ENCODE assay signal across 2 cellular contexts in the genomic region with DNA sequence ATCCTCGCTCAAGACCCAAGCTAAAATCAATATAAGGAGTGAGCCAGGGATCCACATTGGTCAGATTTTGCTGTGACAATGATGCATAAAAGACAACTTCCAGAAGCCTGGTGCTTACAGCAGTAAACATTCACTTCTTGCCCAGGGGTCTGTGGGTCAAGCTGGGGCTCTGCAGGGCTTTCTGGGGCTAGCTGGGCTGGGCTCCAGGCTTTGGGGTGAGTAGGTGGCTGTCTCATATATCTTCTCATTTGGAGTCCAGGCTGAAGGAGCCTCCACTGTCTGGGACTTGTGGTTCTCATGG.
TF ChIP-seq lines count a peak whose summit lies in the region.

No MANE protein-coding gene starts in this region.

TF ChIP-seq in SK-N-SH, 30 proteins besides CTCF, POLR2A, EP300 and RAD21 (continued from another document):
- TF ChIP-seq, protein P1, sequence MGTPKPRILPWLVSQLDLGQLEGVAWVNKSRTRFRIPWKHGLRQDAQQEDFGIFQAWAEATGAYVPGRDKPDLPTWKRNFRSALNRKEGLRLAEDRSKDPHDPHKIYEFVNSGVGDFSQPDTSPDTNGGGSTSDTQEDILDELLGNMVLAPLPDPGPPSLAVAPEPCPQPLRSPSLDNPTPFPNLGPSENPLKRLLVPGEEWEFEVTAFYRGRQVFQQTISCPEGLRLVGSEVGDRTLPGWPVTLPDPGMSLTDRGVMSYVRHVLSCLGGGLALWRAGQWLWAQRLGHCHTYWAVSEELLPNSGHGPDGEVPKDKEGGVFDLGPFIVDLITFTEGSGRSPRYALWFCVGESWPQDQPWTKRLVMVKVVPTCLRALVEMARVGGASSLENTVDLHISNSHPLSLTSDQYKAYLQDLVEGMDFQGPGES (IDR thresholded peaks at IDR 0.05; ENCODE audit: low read depth, low read length): no peak
- TF ChIP-seq TCF12 (IDR thresholded peaks at IDR 0.05) (no peak), FOSL2 (IDR thresholded peaks at IDR 0.05; ENCODE audit: borderline replicate concordance, low read depth) (no peak), CHD2 (IDR thresholded peaks at IDR 0.05; ENCODE audit: low read length, partially characterized antibody) (no peak), GABPA (IDR thresholded peaks at IDR 0.05; ENCODE audit: low read depth) (no peak), FOXM1 (IDR thresholded peaks at IDR 0.05; ENCODE audit: low read depth) (no peak), ELF1 (IDR thresholded peaks at IDR 0.05) (no peak), TEAD4 (IDR thresholded peaks at IDR 0.05; ENCODE audit: borderline replicate concordance, insufficient read depth) (no peak), RCOR1 (IDR thresholded peaks at IDR 0.05; ENCODE audit: low read length) (no peak), MEF2A (IDR thresholded peaks at IDR 0.05; ENCODE audit: borderline replicate concordance, low read depth) (no peak), SMC3 (IDR thresholded peaks at IDR 0.05; ENCODE audit: low read depth, low read length) (no peak)

TF ChIP-seq in SK-N-SH treated with all-trans-retinoic acid at 6 μM for 48 hours, 23 proteins besides CTCF, POLR2A, EP300 and RAD21 (continued from another document):
- TF ChIP-seq, protein P2, sequence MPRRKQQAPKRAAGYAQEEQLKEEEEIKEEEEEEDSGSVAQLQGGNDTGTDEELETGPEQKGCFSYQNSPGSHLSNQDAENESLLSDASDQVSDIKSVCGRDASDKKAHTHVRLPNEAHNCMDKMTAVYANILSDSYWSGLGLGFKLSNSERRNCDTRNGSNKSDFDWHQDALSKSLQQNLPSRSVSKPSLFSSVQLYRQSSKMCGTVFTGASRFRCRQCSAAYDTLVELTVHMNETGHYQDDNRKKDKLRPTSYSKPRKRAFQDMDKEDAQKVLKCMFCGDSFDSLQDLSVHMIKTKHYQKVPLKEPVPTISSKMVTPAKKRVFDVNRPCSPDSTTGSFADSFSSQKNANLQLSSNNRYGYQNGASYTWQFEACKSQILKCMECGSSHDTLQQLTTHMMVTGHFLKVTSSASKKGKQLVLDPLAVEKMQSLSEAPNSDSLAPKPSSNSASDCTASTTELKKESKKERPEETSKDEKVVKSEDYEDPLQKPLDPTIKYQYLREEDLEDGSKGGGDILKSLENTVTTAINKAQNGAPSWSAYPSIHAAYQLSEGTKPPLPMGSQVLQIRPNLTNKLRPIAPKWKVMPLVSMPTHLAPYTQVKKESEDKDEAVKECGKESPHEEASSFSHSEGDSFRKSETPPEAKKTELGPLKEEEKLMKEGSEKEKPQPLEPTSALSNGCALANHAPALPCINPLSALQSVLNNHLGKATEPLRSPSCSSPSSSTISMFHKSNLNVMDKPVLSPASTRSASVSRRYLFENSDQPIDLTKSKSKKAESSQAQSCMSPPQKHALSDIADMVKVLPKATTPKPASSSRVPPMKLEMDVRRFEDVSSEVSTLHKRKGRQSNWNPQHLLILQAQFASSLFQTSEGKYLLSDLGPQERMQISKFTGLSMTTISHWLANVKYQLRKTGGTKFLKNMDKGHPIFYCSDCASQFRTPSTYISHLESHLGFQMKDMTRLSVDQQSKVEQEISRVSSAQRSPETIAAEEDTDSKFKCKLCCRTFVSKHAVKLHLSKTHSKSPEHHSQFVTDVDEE (CRISPR knock-in tag; IDR thresholded peaks at IDR 0.05): no peak
- TF ChIP-seq GLIS3 (CRISPR knock-in tag; IDR thresholded peaks at IDR 0.05) (no peak), ZC3H10 (CRISPR knock-in tag; IDR thresholded peaks at IDR 0.05) (no peak)
TF ChIP-seq in SK-N-SH treated with all-trans-retinoic acid at 6 μM for 48 hours: peak in this region for 0.
